8 cellular contexts compared by ENCODE assay signal in the genomic region with DNA sequence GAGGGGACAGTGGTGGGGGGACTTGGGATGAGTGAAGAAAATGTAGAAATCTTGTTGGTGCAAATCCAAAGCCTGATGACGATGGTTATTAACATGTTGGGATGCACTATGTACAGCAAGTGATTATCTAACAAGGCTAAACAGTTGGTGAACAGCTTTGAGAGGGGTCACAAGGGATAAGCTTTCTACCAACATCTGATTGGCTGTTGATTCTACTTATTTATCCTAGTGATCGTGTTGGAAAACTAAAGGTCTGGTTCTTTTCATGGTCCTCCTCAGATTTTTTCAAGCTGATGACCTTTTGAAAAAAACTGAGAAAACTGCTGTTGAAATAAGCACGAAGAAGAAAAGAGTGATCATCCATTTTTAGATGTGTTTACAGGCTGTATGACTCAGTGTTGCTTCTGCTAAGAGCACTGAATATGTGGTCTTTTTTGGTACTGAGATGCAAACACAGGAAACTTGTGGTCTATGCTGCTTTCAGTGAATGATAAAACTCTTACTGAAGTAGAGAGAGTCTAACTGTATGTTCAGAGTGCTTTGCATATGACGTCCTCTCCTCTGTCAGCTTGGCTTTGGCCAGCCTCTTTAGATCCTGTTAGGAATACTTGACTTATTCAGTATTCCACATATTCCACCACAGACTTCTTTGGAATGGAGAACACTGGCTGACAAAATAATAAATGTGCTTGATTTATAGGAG.
A peak's percentile ranks its signal among the peaks of the same experiment; 100 is the strongest.
DNase-seq lines count a peak whose midpoint lies in the region; ATAC-seq and TF ChIP-seq lines count a peak whose summit lies in the region.

No MANE protein-coding gene starts in this region.

- no peaks in the 10 kb centered on the region for H3K9me3 Mint-ChIP-seq in activated T-cell treated with anti-CD3 and anti-CD28 coated beads, Interleukin-2, amount 50 U/mL, for 24 hours
- H3K9me3 Mint-ChIP-seq in naive thymus-derived CD8-positive, alpha-beta T cell: no peaks in the 10 kb centered on the region
- no peaks in the 10 kb centered on the region for H3K9me3 Mint-ChIP-seq in endothelial cell (ENCODE audit: unreplicated experiment)

- H3K9me3 ChIP-seq in DOHH2 (ENCODE audit: control insufficient read depth, insufficient read depth, low read length) (no peaks in the 10 kb centered on the region), suprapubic skin (no peaks in the 10 kb centered on the region)

- TF ChIP-seq POLR2A in suprapubic skin (IDR thresholded peaks at IDR 0.05): no peak

- TF ChIP-seq EP300 in suprapubic skin (IDR thresholded peaks at IDR 0.05): no peak

- ATAC-seq in GM19438 (IDR thresholded peaks at IDR 0.05; ENCODE audit: low read depth, unreplicated experiment) (peak; percentile 100), HG03439 (IDR thresholded peaks at IDR 0.05; ENCODE audit: unreplicated experiment) (peak; percentile 99)
- peak; percentile 98 to 99 for ATAC-seq in naive thymus-derived CD8-positive, alpha-beta T cell

- H3K27me3 Mint-ChIP-seq in activated T-cell treated with anti-CD3 and anti-CD28 coated beads, Interleukin-2, amount 50 U/mL, for 24 hours: no peaks in the 10 kb centered on the region
- no peaks in the 10 kb centered on the region for H3K27me3 Mint-ChIP-seq in naive thymus-derived CD8-positive, alpha-beta T cell
- H3K27me3 Mint-ChIP-seq in endothelial cell (ENCODE audit: unreplicated experiment): no peaks in the 10 kb centered on the region

- peak overlapping the region; percentile 54 for H3K4me2 ChIP-seq in DOHH2 (ENCODE audit: low read length)

- POLR2A ChIA-PET in naive thymus-derived CD8-positive, alpha-beta T cell (lab: Charles Lee): no interaction called here

- no peaks in the 10 kb centered on the region for H3K36me3 Mint-ChIP-seq in activated T-cell treated with anti-CD3 and anti-CD28 coated beads, Interleukin-2, amount 50 U/mL, for 24 hours (ENCODE audit: low read depth)
- no peaks in the 10 kb centered on the region for H3K36me3 Mint-ChIP-seq in naive thymus-derived CD8-positive, alpha-beta T cell
- no peaks in the 10 kb centered on the region for H3K36me3 Mint-ChIP-seq in endothelial cell (ENCODE audit: low read depth, unreplicated experiment)

- peaks cover 47% of the 10 kb centered on the region for H3K4me1 Mint-ChIP-seq in activated T-cell treated with anti-CD3 and anti-CD28 coated beads, Interleukin-2, amount 50 U/mL, for 24 hours (ENCODE audit: low read depth)
- H3K4me1 Mint-ChIP-seq in naive thymus-derived CD8-positive, alpha-beta T cell: peaks cover 15 to 43% (median 41%) of the 10 kb centered on the region in 4 donors
- H3K4me1 Mint-ChIP-seq in endothelial cell (ENCODE audit: unreplicated experiment): no peaks in the 10 kb centered on the region

- whole genome bisulfite sequencing in suprapubic skin: 66% methylated on average over 4 of the region's 4 CpGs

- no peaks in the 10 kb centered on the region for H4K20me1 ChIP-seq in DOHH2 (ENCODE audit: control insufficient read depth, insufficient read depth, low read depth, low read length)

- peak overlapping the region; percentile 98 for H3K27ac Mint-ChIP-seq in activated T-cell treated with anti-CD3 and anti-CD28 coated beads, Interleukin-2, amount 50 U/mL, for 24 hours
- peak overlapping the region; percentile 68 to 97 (median 88) for H3K27ac Mint-ChIP-seq in naive thymus-derived CD8-positive, alpha-beta T cell
- no peak overlapping the region for H3K27ac Mint-ChIP-seq in endothelial cell (ENCODE audit: unreplicated experiment)

- H3K4me1 ChIP-seq in DOHH2 (ENCODE audit: control insufficient read depth, low read length) (peaks cover 25% of the 10 kb centered on the region), suprapubic skin (no peaks in the 10 kb centered on the region)

- no peaks in the 10 kb centered on the region for H3K36me3 ChIP-seq in DOHH2 (ENCODE audit: control insufficient read depth, low read length)
- H3K36me3 ChIP-seq in suprapubic skin: no peaks in the 10 kb centered on the region

- DNase-seq in activated T-cell treated with anti-CD3 and anti-CD28 coated beads, Interleukin-2, amount 50 U/mL, for 24 hours: no peak
- DNase-seq in naive thymus-derived CD8-positive, alpha-beta T cell: peak in 6 of 10 donors; percentile 1 to 64 (median 28)
- DNase-seq in suprapubic skin (ENCODE audit: low spot score in 2 of 2): no peak
- DNase-seq in endothelial cell (ENCODE audit: low spot score): no peak
- no peak for DNase-seq in effector CD8-positive, alpha-beta T cell (lab: John Stamatoyannopoulos, UW)

- H3K9me2 ChIP-seq in DOHH2 (replicated peaks; ENCODE audit: control insufficient read depth, low read length): no peaks in the 10 kb centered on the region

- peak overlapping the region; percentile 52 for H3K27ac ChIP-seq in DOHH2 (ENCODE audit: low read depth, low read length)
- no peak overlapping the region for H3K27ac ChIP-seq in suprapubic skin

- peak overlapping the region; percentile 59 for H3K4me3 Mint-ChIP-seq in activated T-cell treated with anti-CD3 and anti-CD28 coated beads, Interleukin-2, amount 50 U/mL, for 24 hours
- peak overlapping the region in 9 of 10 donors; percentile 34 to 65 (median 50) for H3K4me3 Mint-ChIP-seq in naive thymus-derived CD8-positive, alpha-beta T cell
- H3K4me3 Mint-ChIP-seq in endothelial cell (ENCODE audit: unreplicated experiment): no peak overlapping the region

- H3F3A ChIP-seq in DOHH2 (ENCODE audit: control insufficient read depth, insufficient read depth): no peaks in the 10 kb centered on the region

- no peaks in the 10 kb centered on the region for H3K27me3 ChIP-seq in DOHH2 (ENCODE audit: control insufficient read depth, low read length)
- H3K27me3 ChIP-seq in suprapubic skin: no peaks in the 10 kb centered on the region

- H3K79me2 ChIP-seq in DOHH2 (ENCODE audit: control insufficient read depth, low read length): no peaks in the 10 kb centered on the region

- H3K4me3 ChIP-seq in DOHH2 (ENCODE audit: low read length) (peak overlapping the region; percentile 33), suprapubic skin (no peak overlapping the region)

- TF ChIP-seq CTCF in DOHH2 (IDR thresholded peaks at IDR 0.05; ENCODE audit: low read depth, low read length, poor library complexity, severe bottlenecking) (no peak), suprapubic skin (IDR thresholded peaks at IDR 0.05) (no peak), endothelial cell (IDR thresholded peaks at IDR 0.05; ENCODE audit: unreplicated experiment) (no peak)

Comparison
In these comparisons a context has a peak if more than half of its experiments do, and no peak if none do; other contexts are left out.
1. DNase-seq: peak in naive thymus-derived CD8-positive, alpha-beta T cell (6 of 10); none in activated T-cell treated with anti-CD3 and anti-CD28 coated beads, Interleukin-2, amount 50 U/mL, for 24 hours (single experiment), suprapubic skin (0 of 2), endothelial cell (single experiment) and effector CD8-positive, alpha-beta T cell (single experiment).
2. Peak in every context shown above with its lines, with median percentiles within 50 percentile points of each other: ATAC-seq.